In the genomic region with DNA sequence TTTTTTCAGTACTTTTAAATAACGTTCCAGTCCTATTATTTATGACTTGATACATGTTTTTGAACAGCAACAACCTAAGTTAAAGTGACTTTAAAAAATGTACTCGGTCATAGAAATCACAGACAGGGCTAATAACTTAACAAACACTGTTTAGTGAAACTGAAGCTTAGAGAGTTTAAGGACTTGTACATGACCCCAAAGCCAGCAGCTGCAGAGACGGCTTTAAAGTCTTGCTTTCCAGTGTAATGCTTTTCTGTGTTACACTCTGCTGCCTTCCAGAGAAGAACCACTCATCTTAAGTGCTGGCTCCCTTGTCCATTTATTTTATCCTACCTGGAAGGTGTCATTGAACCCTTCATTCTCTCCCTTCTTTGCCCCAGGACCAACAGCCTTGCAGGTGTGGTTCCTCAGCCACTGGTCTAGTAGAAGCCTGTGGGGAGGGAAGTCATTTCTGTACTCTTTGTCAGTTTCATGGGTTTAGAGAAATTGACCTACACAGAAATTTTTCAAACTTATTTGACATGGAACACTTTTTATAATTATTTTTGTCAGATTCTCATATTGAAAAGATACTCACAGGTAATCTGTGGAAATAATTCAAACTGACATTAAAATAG, we compare ENCODE assay signal across 31 cellular contexts.
"Had no signal": no experiment of that assay in that cellular context is flagged by ENCODE, and none has a peak within 500 bp of the region (broad histone marks: within the 10 kb centered on the region; RNA-seq: fewer than 3 reads in every experiment).

No MANE protein-coding gene starts in this region.

- ATAC-seq: activated T-cell treated with anti-CD3 and anti-CD28 coated beads, Interleukin-2, amount 50 U/mL, for 4 hours; activated T-helper 17 cell treated with anti-CD3 and anti-CD28 coated beads, Interleukin-2, amount 50 U/mL, for 72 hours; effector memory CD8-positive, alpha-beta T cell; gastrocnemius medialis; left cardiac atrium; pancreas; psoas muscle; stimulated activated naive B cell treated with anti-CD40 and anti-IgM and Interleukin-4, amounts not matched to agents 10 μg/mL and 1 μg/mL and 100 μg/mL, for 72 hours; upper lobe of right lung; WTC11 had no signal

- H3K27ac ChIP-seq: brain microvascular endothelial cell, coronary artery, dorsolateral prefrontal cortex, gastrocnemius medialis, hepatocyte, pancreas, psoas muscle, right atrium auricular region, stomach, thyroid gland, upper lobe of right lung had no signal

- DNase-seq: activated CD4-positive, alpha-beta memory T cell treated with anti-CD3 and anti-CD28 coated beads, Interleukin-2, amount 10 ng/mL, durations not matched to agents 7 days and 5 days; activated CD4-positive, alpha-beta T cell treated with anti-CD3 and anti-CD28 coated beads for 1 hour; activated CD4-positive, alpha-beta T cell treated with anti-CD3 and anti-CD28 coated beads, Interleukin-2, amount 10 ng/mL, durations not matched to agents 7 days and 5 days; activated CD8-positive, alpha-beta memory T cell treated with anti-CD3 and anti-CD28 coated beads, Interleukin-2, amount 50 U/mL, for 48 hours; activated gamma-delta T cell treated with Interleukin-2 at 50 U/mL for 16 hours; activated naive CD4-positive, alpha-beta T cell treated with anti-CD3 and anti-CD28 coated beads, Interleukin-2, amount 50 U/mL, for 16 hours; activated T-cell treated with anti-CD3 and anti-CD28 coated beads, Interleukin-2, amount 50 U/mL, for 4 hours; amniotic stem cell; brain microvascular endothelial cell; dorsolateral prefrontal cortex; effector memory CD8-positive, alpha-beta T cell; erythroblast; gastrocnemius medialis; left cardiac atrium; mammary epithelial cell; nephron progenitor cell; nucleus accumbens; pancreas; psoas muscle; stimulated activated CD4-positive, alpha-beta T cell treated with anti-CD3 and anti-CD28 coated beads, Interleukin-15, amount 100 ng/mL, for 24 hours; stimulated activated CD4-positive, alpha-beta T cell treated with anti-CD3 and anti-CD28 coated beads, Interleukin-2, amount 100 ng/mL, for 24 hours; stimulated activated naive B cell treated with anti-CD40 and anti-IgM and Interleukin-4, amounts not matched to agents 10 μg/mL and 1 μg/mL and 100 μg/mL, for 72 hours; stomach; T1000; thyroid gland; upper lobe of right lung had no signal

- H3K79me2 ChIP-seq: hepatocyte had no signal

- H3K4me2 ChIP-seq: hepatocyte had no signal

- H3K27me3 ChIP-seq: brain microvascular endothelial cell, dorsolateral prefrontal cortex, gastrocnemius medialis, hepatocyte, pancreas, right atrium auricular region, stomach, thyroid gland, upper lobe of right lung had no signal

- H3K4me1 Mint-ChIP-seq: activated CD4-positive, alpha-beta memory T cell treated with anti-CD3 and anti-CD28 coated beads, Interleukin-2, amount 10 ng/mL, durations not matched to agents 7 days and 5 days; activated CD4-positive, alpha-beta T cell treated with anti-CD3 and anti-CD28 coated beads, Interleukin-2, amount 10 ng/mL, durations not matched to agents 7 days and 5 days; activated T-helper 17 cell treated with anti-CD3 and anti-CD28 coated beads, Interleukin-2, amount 50 U/mL, for 72 hours; nephron progenitor cell; stimulated activated naive B cell treated with anti-CD40 and anti-IgM and Interleukin-4, amounts not matched to agents 10 μg/mL and 1 μg/mL and 100 μg/mL, for 72 hours had no signal

- H3K4me3 Mint-ChIP-seq: activated CD4-positive, alpha-beta memory T cell treated with anti-CD3 and anti-CD28 coated beads, Interleukin-2, amount 10 ng/mL, durations not matched to agents 7 days and 5 days; activated CD4-positive, alpha-beta T cell treated with anti-CD3 and anti-CD28 coated beads, Interleukin-2, amount 10 ng/mL, durations not matched to agents 7 days and 5 days; activated T-cell treated with anti-CD3 and anti-CD28 coated beads, Interleukin-2, amount 50 U/mL, for 4 hours; activated T-helper 17 cell treated with anti-CD3 and anti-CD28 coated beads, Interleukin-2, amount 50 U/mL, for 72 hours; effector memory CD8-positive, alpha-beta T cell; nephron progenitor cell; stimulated activated naive B cell treated with anti-CD40 and anti-IgM and Interleukin-4, amounts not matched to agents 10 μg/mL and 1 μg/mL and 100 μg/mL, for 72 hours; WTC11 had no signal

- H2AFZ ChIP-seq: hepatocyte had no signal

- H3K4me3 ChIP-seq: coronary artery, dorsolateral prefrontal cortex, gastrocnemius medialis, hepatocyte, pancreas, psoas muscle, right atrium auricular region, stomach, thyroid gland, upper lobe of right lung had no signal

- H3K9me3 Mint-ChIP-seq: activated CD4-positive, alpha-beta T cell treated with anti-CD3 and anti-CD28 coated beads, Interleukin-2, amount 10 ng/mL, durations not matched to agents 7 days and 5 days; nephron progenitor cell; stimulated activated naive B cell treated with anti-CD40 and anti-IgM and Interleukin-4, amounts not matched to agents 10 μg/mL and 1 μg/mL and 100 μg/mL, for 72 hours had no signal

- H3K4me1 ChIP-seq: gastrocnemius medialis, psoas muscle, right atrium auricular region, thyroid gland, upper lobe of right lung had no signal

- H3K9me3 ChIP-seq: gastrocnemius medialis, pancreas, psoas muscle, right atrium auricular region, stomach, thyroid gland, upper lobe of right lung had no signal

- H3K27ac Mint-ChIP-seq: activated CD4-positive, alpha-beta memory T cell treated with anti-CD3 and anti-CD28 coated beads, Interleukin-2, amount 10 ng/mL, durations not matched to agents 7 days and 5 days; activated CD4-positive, alpha-beta T cell treated with anti-CD3 and anti-CD28 coated beads, Interleukin-2, amount 10 ng/mL, durations not matched to agents 7 days and 5 days; activated T-helper 17 cell treated with anti-CD3 and anti-CD28 coated beads, Interleukin-2, amount 50 U/mL, for 72 hours; effector memory CD8-positive, alpha-beta T cell; nephron progenitor cell; stimulated activated naive B cell treated with anti-CD40 and anti-IgM and Interleukin-4, amounts not matched to agents 10 μg/mL and 1 μg/mL and 100 μg/mL, for 72 hours; WTC11 had no signal

- H3K36me3 Mint-ChIP-seq: stimulated activated naive B cell treated with anti-CD40 and anti-IgM and Interleukin-4, amounts not matched to agents 10 μg/mL and 1 μg/mL and 100 μg/mL, for 72 hours; WTC11 had no signal

- H3K36me3 ChIP-seq: brain microvascular endothelial cell, gastrocnemius medialis, pancreas, right atrium auricular region, stomach, thyroid gland, upper lobe of right lung had no signal

- H3K27me3 Mint-ChIP-seq: activated CD4-positive, alpha-beta memory T cell treated with anti-CD3 and anti-CD28 coated beads, Interleukin-2, amount 10 ng/mL, durations not matched to agents 7 days and 5 days; activated CD4-positive, alpha-beta T cell treated with anti-CD3 and anti-CD28 coated beads, Interleukin-2, amount 10 ng/mL, durations not matched to agents 7 days and 5 days; activated T-helper 17 cell treated with anti-CD3 and anti-CD28 coated beads, Interleukin-2, amount 50 U/mL, for 72 hours; effector memory CD8-positive, alpha-beta T cell; stimulated activated naive B cell treated with anti-CD40 and anti-IgM and Interleukin-4, amounts not matched to agents 10 μg/mL and 1 μg/mL and 100 μg/mL, for 72 hours had no signal
